32 cellular contexts compared by ENCODE assay signal in the genomic region with DNA sequence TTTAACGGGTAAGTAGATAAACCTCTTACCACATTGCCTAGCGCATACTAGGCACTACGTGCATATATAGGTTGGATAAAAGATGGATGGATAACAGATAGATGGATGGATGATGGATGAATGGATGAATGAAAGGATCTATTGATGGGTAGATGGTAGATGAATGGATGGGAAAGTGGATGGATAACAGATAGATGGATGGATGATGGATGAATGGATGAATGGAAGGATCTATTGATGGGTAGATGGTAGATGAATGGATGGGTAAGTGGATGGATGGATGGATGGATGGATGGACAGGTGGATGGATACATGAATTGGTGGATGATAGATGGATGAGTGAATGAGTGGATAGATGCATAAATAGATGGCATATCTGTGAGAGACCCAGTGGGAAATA.
"Had no signal": no experiment of that assay in that cellular context is flagged by ENCODE, and none has a peak within 500 bp of the region (broad histone marks: within the 10 kb centered on the region; RNA-seq: fewer than 3 reads in every experiment).

No MANE protein-coding gene starts in this region.

- H3K27ac ChIP-seq: epithelial cell of prostate, gastrocnemius medialis, suprapubic skin, upper lobe of right lung had no signal

- H3K9me3 Mint-ChIP-seq: effector memory CD8-positive, alpha-beta T cell had no signal

- H3K27me3 Mint-ChIP-seq: stimulated activated naive CD8-positive, alpha-beta T cell treated with anti-CD3 and anti-CD28 coated beads, Interleukin-15, amount 100 ng/mL, for 72 hours had no signal

- H3K27ac Mint-ChIP-seq: memory B cell; natural killer cell treated with Interleukin-12 subunit alpha and Interleukin-12 subunit beta and Interleukin-15 and Interleukin-18, amount 100 ng/mL, for 72 hours had no signal

- DNase-seq: cortex of kidney; effector memory CD8-positive, alpha-beta T cell; foreskin fibroblast; gastrocnemius medialis; head of caudate nucleus; hippocampal formation; kidney glomerular epithelial cell; left colon; mucosa of descending colon; naive B cell; occipital lobe; ovary; posterior cingulate gyrus; retina; stimulated activated CD4-positive, alpha-beta T cell treated with anti-CD3 and anti-CD28 coated beads, Interleukin-12 subunit alpha, Interleukin-12 subunit beta, amount 100 ng/mL, for 4 hours; stimulated activated CD4-positive, alpha-beta T cell treated with anti-CD3 and anti-CD28 coated beads, Interleukin-1b, Interleukin-23, amount 100 ng/mL, for 48 hours; stimulated activated CD4-positive, alpha-beta T cell treated with anti-CD3 and anti-CD28 coated beads, Interleukin-4, amount 100 ng/mL, for 1 hour; stimulated activated CD8-positive, alpha-beta memory T cell treated with anti-CD3 and anti-CD28 coated beads, Interleukin-4, amount 100 ng/mL, for 48 hours; stimulated activated naive CD4-positive, alpha-beta T cell; stimulated activated naive CD8-positive, alpha-beta T cell treated with anti-CD3 and anti-CD28 coated beads, Interleukin-15, amount 100 ng/mL, for 72 hours; transverse colon; upper lobe of right lung had no signal

- ATAC-seq: effector memory CD8-positive, alpha-beta T cell; esophagus mucosa; gastrocnemius medialis; left colon; mucosa of descending colon; natural killer cell treated with Interleukin-12 subunit alpha and Interleukin-12 subunit beta and Interleukin-15 and Interleukin-18, amount 100 ng/mL, for 72 hours; sciatic nerve; stimulated activated naive CD8-positive, alpha-beta T cell treated with anti-CD3 and anti-CD28 coated beads, Interleukin-15, amount 100 ng/mL, for 72 hours; upper lobe of right lung had no signal

- H3K4me1 ChIP-seq: gastrocnemius medialis had no signal

- H3K36me3 ChIP-seq: gastrocnemius medialis, ovary, suprapubic skin, transverse colon, upper lobe of right lung had no signal

- H3K9me3 ChIP-seq: gastrocnemius medialis, mucosa of descending colon, ovary, suprapubic skin, transverse colon, upper lobe of right lung had no signal

- H3K36me3 Mint-ChIP-seq: memory B cell; naive B cell; natural killer cell treated with Interleukin-12 subunit alpha and Interleukin-12 subunit beta and Interleukin-15 and Interleukin-18, amount 100 ng/mL, for 72 hours had no signal

- FAIRE-seq: endometrium, islet of Langerhans had no signal

- H3K4me3 Mint-ChIP-seq: effector memory CD8-positive, alpha-beta T cell; memory B cell; naive B cell had no signal

- H3K27me3 ChIP-seq: ovary, suprapubic skin, upper lobe of right lung had no signal

- H3K4me3 ChIP-seq: gastrocnemius medialis, lung, mucosa of descending colon, ovary, smooth muscle cell, suprapubic skin, transverse colon, upper lobe of right lung had no signal
